1 cellular context compared by ENCODE assay signal in genomic region chr6:31732029-31732428, GRCh38.
TF ChIP-seq lines count a peak whose summit lies in the region.

No MANE protein-coding gene starts in this region.

TF ChIP-seq in K562, 482 proteins besides CTCF, POLR2A, EP300 and RAD21:
- TF ChIP-seq SMAD1 (IDR thresholded peaks at IDR 0.05; ENCODE audit: low read depth, low read length, partially characterized antibody) = peak; percentile 14
- no peak for TF ChIP-seq ZNF311 (CRISPR knock-in tag; IDR thresholded peaks at IDR 0.05)
- no peak for TF ChIP-seq ZNF124 (CRISPR knock-in tag; IDR thresholded peaks at IDR 0.05)
- TF ChIP-seq ARHGAP35 (IDR thresholded peaks at IDR 0.05; ENCODE audit: partially characterized antibody) = no peak
- 0 out of 4 replicates have a peak, but pooled peaks of 1 of the 2 experiments have one; percentile 22 for TF ChIP-seq TEAD1 (CRISPR knock-in tag; IDR thresholded peaks at IDR 0.05)
- peak; percentile 32; the same call in 1 of the 2 replicates for TF ChIP-seq POLR2AphosphoS5 (IDR thresholded peaks at IDR 0.05; ENCODE audit: control insufficient read depth, insufficient read depth, low read depth, low read length)
- TF ChIP-seq POLR2AphosphoS2 (IDR thresholded peaks at IDR 0.05; ENCODE audit: low read length) = peak; percentile 66; the same call in 1 of the 2 replicates
- TF ChIP-seq ZNF24 (IDR thresholded peaks at IDR 0.05) = no peak
- TF ChIP-seq MTA2 (IDR thresholded peaks at IDR 0.05; ENCODE audit: low read depth) = no peak
- 0 out of 2 replicates have a peak, but pooled peaks have one; percentile 52 for TF ChIP-seq ZNF695 (CRISPR knock-in tag; IDR thresholded peaks at IDR 0.05)
